ENCODE assay signal across 1 cellular context in the genomic region with DNA sequence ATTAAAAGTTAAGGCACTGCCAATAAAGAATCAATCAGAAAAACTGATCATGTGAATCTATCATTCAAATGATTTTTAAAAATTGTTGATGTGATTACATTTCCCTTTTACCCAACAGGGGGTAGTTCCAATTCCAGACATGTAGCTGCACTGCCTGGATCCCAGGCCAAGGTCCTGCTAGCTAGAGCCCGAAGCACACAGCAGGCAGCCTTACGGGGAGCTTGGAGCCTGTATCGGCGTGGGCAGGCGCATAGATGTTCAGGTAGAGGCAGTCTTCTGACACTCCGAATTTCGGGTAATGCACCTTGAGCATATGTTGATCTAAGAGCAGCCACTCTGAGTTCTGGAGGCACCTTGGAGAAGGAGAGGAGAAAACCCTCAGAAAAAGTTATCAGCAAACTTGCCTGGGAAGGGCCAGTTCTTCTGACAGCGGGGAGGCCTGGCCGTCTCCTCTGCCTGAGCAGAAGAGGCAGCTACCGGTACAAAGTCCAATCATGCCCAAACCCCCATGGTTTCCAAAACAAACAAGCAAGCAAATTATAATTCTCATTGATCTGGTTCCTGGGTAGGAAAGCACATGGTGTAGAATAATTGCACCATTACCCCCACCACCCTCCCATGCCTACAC.
TF ChIP-seq lines count a peak whose summit lies in the region.

No MANE protein-coding gene starts in this region.

TF ChIP-seq in liver, 16 proteins besides CTCF, POLR2A, EP300 and RAD21 (continued from another document):
- TF ChIP-seq, protein P1, sequence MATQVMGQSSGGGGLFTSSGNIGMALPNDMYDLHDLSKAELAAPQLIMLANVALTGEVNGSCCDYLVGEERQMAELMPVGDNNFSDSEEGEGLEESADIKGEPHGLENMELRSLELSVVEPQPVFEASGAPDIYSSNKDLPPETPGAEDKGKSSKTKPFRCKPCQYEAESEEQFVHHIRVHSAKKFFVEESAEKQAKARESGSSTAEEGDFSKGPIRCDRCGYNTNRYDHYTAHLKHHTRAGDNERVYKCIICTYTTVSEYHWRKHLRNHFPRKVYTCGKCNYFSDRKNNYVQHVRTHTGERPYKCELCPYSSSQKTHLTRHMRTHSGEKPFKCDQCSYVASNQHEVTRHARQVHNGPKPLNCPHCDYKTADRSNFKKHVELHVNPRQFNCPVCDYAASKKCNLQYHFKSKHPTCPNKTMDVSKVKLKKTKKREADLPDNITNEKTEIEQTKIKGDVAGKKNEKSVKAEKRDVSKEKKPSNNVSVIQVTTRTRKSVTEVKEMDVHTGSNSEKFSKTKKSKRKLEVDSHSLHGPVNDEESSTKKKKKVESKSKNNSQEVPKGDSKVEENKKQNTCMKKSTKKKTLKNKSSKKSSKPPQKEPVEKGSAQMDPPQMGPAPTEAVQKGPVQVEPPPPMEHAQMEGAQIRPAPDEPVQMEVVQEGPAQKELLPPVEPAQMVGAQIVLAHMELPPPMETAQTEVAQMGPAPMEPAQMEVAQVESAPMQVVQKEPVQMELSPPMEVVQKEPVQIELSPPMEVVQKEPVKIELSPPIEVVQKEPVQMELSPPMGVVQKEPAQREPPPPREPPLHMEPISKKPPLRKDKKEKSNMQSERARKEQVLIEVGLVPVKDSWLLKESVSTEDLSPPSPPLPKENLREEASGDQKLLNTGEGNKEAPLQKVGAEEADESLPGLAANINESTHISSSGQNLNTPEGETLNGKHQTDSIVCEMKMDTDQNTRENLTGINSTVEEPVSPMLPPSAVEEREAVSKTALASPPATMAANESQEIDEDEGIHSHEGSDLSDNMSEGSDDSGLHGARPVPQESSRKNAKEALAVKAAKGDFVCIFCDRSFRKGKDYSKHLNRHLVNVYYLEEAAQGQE (IDR thresholded peaks at IDR 0.05): peak; percentile 60
- TF ChIP-seq RXRA (IDR thresholded peaks at IDR 0.05) (peak; percentile 8 to 51), TAF1 (conservative IDR thresholded peaks at IDR 0.05) (peak; percentile 50), FOXA1 (IDR thresholded peaks at IDR 0.05) (no peak)
- TF ChIP-seq, protein P2, sequence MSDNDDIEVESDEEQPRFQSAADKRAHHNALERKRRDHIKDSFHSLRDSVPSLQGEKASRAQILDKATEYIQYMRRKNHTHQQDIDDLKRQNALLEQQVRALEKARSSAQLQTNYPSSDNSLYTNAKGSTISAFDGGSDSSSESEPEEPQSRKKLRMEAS (IDR thresholded peaks at IDR 0.05): peak; percentile 66
